In genomic region chr2:24210106-24210455, GRCh38 we compare ENCODE assay signal across 25 cellular contexts. TPM values are rescaled to one million over a fixed set of nuclear protein-coding genes. Genes with fewer than 3 reads are reported as not detected.
"Had no signal": no experiment of that assay in that cellular context is flagged by ENCODE, and none has a peak within 500 bp of the region (broad histone marks: within the 10 kb centered on the region; RNA-seq: fewer than 3 reads in every experiment).

No MANE protein-coding gene starts in this region.

- DNase-seq: activated CD4-positive, alpha-beta memory T cell treated with anti-CD3 and anti-CD28 coated beads for 36 hours; activated CD4-positive, alpha-beta T cell treated with anti-CD3 and anti-CD28 coated beads, Interleukin-2, amount 10 ng/mL, durations not matched to agents 7 days and 5 days; activated CD4-positive, CD25-positive, alpha-beta regulatory T cell treated with anti-CD3 and anti-CD28 coated beads, Interleukin-2, amount 50 U/mL, for 72 hours; activated gamma-delta T cell; activated naive CD4-positive, alpha-beta T cell treated with anti-CD3 and anti-CD28 coated beads for 36 hours; activated naive CD8-positive, alpha-beta T cell treated with anti-CD3 and anti-CD28 coated beads for 36 hours; activated T-cell treated with anti-CD3 and anti-CD28 coated beads for 4 hours; activated T-cell treated with anti-CD3 and anti-CD28 coated beads, Interleukin-2, amount 50 U/mL, for 48 hours; brain microvascular endothelial cell; NCI-H1048; NCI-H1930; NCI-H2171; NCI-H2227 treated with DMSO at 0.1 percent for 48 hours; NCI-H446 treated with DMSO at 0.1 percent for 48 hours; NCI-H524 treated with DMSO at 0.1 percent for 48 hours; NCI-H748 treated with DMSO at 0.1 percent for 48 hours; PC-3; SHP77 treated with DMSO at 0.1 percent for 48 hours; T-helper 17 cell; T-helper 9 cell had no signal

- H3K4me3 ChIP-seq: cardiac muscle cell had no signal

- H3K27ac ChIP-seq: brain microvascular endothelial cell, cardiac muscle cell had no signal

- H3K27me3 ChIP-seq: brain microvascular endothelial cell, cardiac muscle cell had no signal

RNA-seq across cellular contexts. Expression of gene FAM228A, which starts 35.2 kb away (rescaled TPM):
- total RNA-seq: activated CD8-positive, alpha-beta memory T cell treated with anti-CD3 and anti-CD28 coated beads for 36 hours; activated naive CD8-positive, alpha-beta T cell treated with anti-CD3 and anti-CD28 coated beads for 36 hours; LHCN-M2; M059J; PC-3; SK-MEL-5 had no signal
